Comparison of ENCODE assay signal across 22 cellular contexts in the genomic region with DNA sequence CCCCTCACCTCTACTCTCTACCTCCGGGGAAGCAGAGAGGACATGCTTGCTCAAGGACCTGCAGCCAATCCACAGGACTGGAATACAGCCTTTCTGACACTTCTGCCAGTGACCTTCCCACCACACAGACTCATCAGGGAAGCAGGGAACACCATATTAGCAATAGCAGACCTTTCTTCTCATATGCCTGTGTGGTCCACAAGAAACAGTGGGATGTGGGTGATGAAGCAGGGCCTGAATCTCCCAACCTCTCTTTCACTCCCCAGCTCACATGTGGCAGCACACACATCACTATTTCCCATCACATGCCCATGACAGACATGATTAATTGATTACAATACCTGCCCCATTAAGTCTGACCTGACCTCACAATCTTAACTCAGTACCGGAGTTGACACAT.
DNase-seq lines count a peak whose midpoint lies in the region; FAIRE-seq and TF ChIP-seq lines count a peak whose summit lies in the region.
"Had no signal": no experiment of that assay in that cellular context is flagged by ENCODE, and none has a peak within 500 bp of the region (broad histone marks: within the 10 kb centered on the region; RNA-seq: fewer than 3 reads in every experiment).

No MANE protein-coding gene starts in this region.

- no peak overlapping the region for H2BK20ac ChIP-seq in H1 (ENCODE audit: low read length)

- H3K23ac ChIP-seq in H1 (ENCODE audit: insufficient read length), result no peak overlapping the region

- no peak overlapping the region for H2AFZ ChIP-seq in H1 (ENCODE audit: low read length)
- H2AFZ ChIP-seq: GM23338 had no signal

- no peaks in the 10 kb centered on the region for H3K23me2 ChIP-seq in H1 (ENCODE audit: low read depth, low read length)

- no peak overlapping the region for H3K9ac ChIP-seq in H1 (replicated peaks in 1 of 4; ENCODE audit: extremely low read depth in 1 of 4, low read depth in 3 of 4, low read length in 3 of 4)

- no peak overlapping the region for H2BK5ac ChIP-seq in H1 (ENCODE audit: low read depth, low read length)

- no peak overlapping the region for H4K8ac ChIP-seq in H1 (ENCODE audit: extremely low read depth, insufficient read depth, low read length)

- no peaks in the 10 kb centered on the region; a peak in 1 of 7 replicates for H3K4me1 ChIP-seq in H1 (replicated peaks in 1 of 4; ENCODE audit: control insufficient read depth in 3 of 4, insufficient read depth in 4 of 4, low read length in 3 of 4)
- H3K4me1 ChIP-seq: A549, HAP-1 had no signal

- H3K56ac ChIP-seq in H1 (replicated peaks; ENCODE audit: insufficient read length, low read depth, low read length), result no peak overlapping the region

- no peak overlapping the region for H4K5ac ChIP-seq in H1 (ENCODE audit: insufficient read length, low read depth, low read length)

- no peaks in the 10 kb centered on the region for H3K27me3 ChIP-seq in H1 (replicated peaks in 1 of 4; ENCODE audit: control insufficient read depth in 3 of 4, extremely low read depth in 1 of 4, insufficient read depth in 3 of 4, low read length in 3 of 4)

- H2BK15ac ChIP-seq in H1 (ENCODE audit: low read length), result no peak overlapping the region

- peak; percentile 17 for DNase-seq in activated CD8-positive, alpha-beta memory T cell treated with anti-CD3 and anti-CD28 coated beads for 24 hours
- no peak for DNase-seq in activated CD8-positive, alpha-beta memory T cell treated with anti-CD3 and anti-CD28 coated beads, Interleukin-2, amount 50 U/mL, for 4 hours
- DNase-seq in H1 (ENCODE audit: low read depth in 1 of 2, low spot score in 2 of 2), result no peak
- DNase-seq in mesenteric fat pad (ENCODE audit: low spot score), result peak; percentile 18
- DNase-seq in anterior cingulate cortex (lab: John Stamatoyannopoulos, UW), result no peak
- DNase-seq in amygdala (lab: John Stamatoyannopoulos, UW), result no peak
- DNase-seq in ACHN, result no peak
- DNase-seq: 8988T; C1 segment of cervical spinal cord; Calu3; CD4-positive, alpha-beta memory T cell; COR-L47; DMS53; DMS79 treated with DMSO at 0.1 percent for 48 hours; GF-D8; HFFc6 had no signal

- TF ChIP-seq EP300 in H1 (IDR thresholded peaks at IDR 0.05; ENCODE audit: borderline replicate concordance in 1 of 2, low read depth in 2 of 2, low read length in 2 of 2), result no peak

- H3K14ac ChIP-seq in H1 (ENCODE audit: insufficient read length), result no peak overlapping the region

- no peak overlapping the region for H2BK120ac ChIP-seq in H1 (replicated peaks; ENCODE audit: low read depth, low read length)

- no peak overlapping the region for H4K91ac ChIP-seq in H1 (replicated peaks; ENCODE audit: insufficient read length, low read length)

- no peak for TF ChIP-seq RAD21 in H1 (IDR thresholded peaks at IDR 0.05 in 1 of 2, conservative IDR thresholded peaks at IDR 0.05 in 1 of 2; ENCODE audit: low read depth in 2 of 2, low read length in 2 of 2)

- no peak overlapping the region for H3K4me2 ChIP-seq in H1 (ENCODE audit: insufficient read depth in 1 of 2, low read depth in 2 of 2, low read length in 2 of 2)
- H3K4me2 ChIP-seq: A549, GM23338 had no signal

- no peaks in the 10 kb centered on the region for H3K79me1 ChIP-seq in H1 (ENCODE audit: low read depth, low read length)

- H3K4me3 ChIP-seq in H1 (ENCODE audit: extremely low read depth in 1 of 4, insufficient read depth in 2 of 4, low read depth in 3 of 4, low read length in 4 of 4), result no peak overlapping the region
- H3K4me3 ChIP-seq: A549, GM23338, HAP-1 had no signal

- no peaks in the 10 kb centered on the region for H3K36me3 ChIP-seq in H1 (ENCODE audit: control insufficient read depth in 2 of 4, insufficient read depth in 4 of 4, low read length in 3 of 4)
- H3K36me3 ChIP-seq: HAP-1 had no signal

- no peaks in the 10 kb centered on the region for H4K20me1 ChIP-seq in H1 (replicated peaks in 1 of 2; ENCODE audit: control insufficient read depth in 1 of 2, insufficient read depth in 2 of 2, low read length in 2 of 2)

- TF ChIP-seq POLR2A in H1 (IDR thresholded peaks at IDR 0.05; ENCODE audit: control extremely low read depth in 1 of 2, low read depth in 2 of 2, low read length in 2 of 2), result no peak

- H3K79me2 ChIP-seq in H1 (ENCODE audit: control insufficient read depth in 1 of 2, insufficient read depth in 2 of 2, low read length in 2 of 2), result no peaks in the 10 kb centered on the region

- no peak overlapping the region; the same call in 1 of the 2 replicates for H2BK12ac ChIP-seq in H1 (ENCODE audit: low read depth, low read length)

- POLR2A ChIA-PET in H1 (lab: Charles Lee; ENCODE audit: partially characterized antibody), result no interaction called here

- CTCF ChIA-PET in H1 (lab: Charles Lee; ENCODE audit: partially characterized antibody), result interaction anchor here (1.2 kb wide), 1 partner anchor 325 kb away, joined by 3 read pairs; no protein-coding TSS in a partner anchor

- H3K27ac ChIP-seq in H1 (ENCODE audit: low read depth, low read length), result no peak overlapping the region
- H3K27ac ChIP-seq: A549 had no signal

- H3K9me3 ChIP-seq in H1 (ENCODE audit: insufficient read depth in 2 of 2, low read depth in 1 of 2, low read length in 1 of 2), result peaks cover 7 to 9% of the 10 kb centered on the region in 2 experiments; a peak in 3 of 4 replicates
- H3K9me3 ChIP-seq: A549, HAP-1 had no signal

- 95% methylated on average over 2 of the region's 2 CpGs; no CpG with 5 or more reads in 1 of the 2 experiments for WGBS in H1 (ENCODE audit: extremely low coverage in 1 of 2, insufficient coverage in 1 of 2, insufficient read length in 1 of 2, insufficient replicate concordance in 2 of 2, low coverage in 1 of 2, low lambda C conversion rate in 2 of 2, missing lambda C conversion rate in 1 of 2), 2 experiments

- in situ Hi-C loops in ACHN (cut with HindIII; ENCODE audit: low pct_ligation_motif_present, low pct_unique_long_range_greater_than_20kb, low sequenced_read_pairs), result no loop called here

- TF ChIP-seq CTCF in H1 (IDR thresholded peaks at IDR 0.05; ENCODE audit: control extremely low read depth in 1 of 3, insufficient read depth in 1 of 3, low read depth in 1 of 3, low read length in 3 of 3), result no peak

- no peak for FAIRE-seq in H1 (lab: Jason Lieb, UNC)
- FAIRE-seq: A549, GM12891, GM18507, H54 had no signal

- no peak overlapping the region for H3K18ac ChIP-seq in H1 (ENCODE audit: extremely low read depth, low read length)

- 0 out of 2 replicates have a peak overlapping the region, but pooled peaks have one; percentile 0 for H2AK5ac ChIP-seq in H1 (ENCODE audit: low read depth, low read length)

- no peak overlapping the region for H3K4ac ChIP-seq in H1 (replicated peaks; ENCODE audit: insufficient read length, low read depth, low read length)

TF ChIP-seq in H1, 55 proteins besides CTCF, POLR2A, EP300 and RAD21:
- no peak for TF ChIP-seq BACH1 (IDR thresholded peaks at IDR 0.05; ENCODE audit: low read length)
- TF ChIP-seq YY1 (IDR thresholded peaks at IDR 0.05; ENCODE audit: low read depth, low read length), result no peak
TF ChIP-seq in H1: peak in this region for 0.

Comparison
In these comparisons a context has a peak if more than half of its experiments do, and no peak if none do; other contexts are left out.
1. DNase-seq: peak in activated CD8-positive, alpha-beta memory T cell treated with anti-CD3 and anti-CD28 coated beads for 24 hours (single experiment) and mesenteric fat pad (single experiment); none in activated CD8-positive, alpha-beta memory T cell treated with anti-CD3 and anti-CD28 coated beads, Interleukin-2, amount 50 U/mL, for 4 hours (single experiment), H1 (0 of 2), anterior cingulate cortex (0 of 58), amygdala (0 of 56) and ACHN (single experiment).